8 cellular contexts compared by ENCODE assay signal in the genomic region with DNA sequence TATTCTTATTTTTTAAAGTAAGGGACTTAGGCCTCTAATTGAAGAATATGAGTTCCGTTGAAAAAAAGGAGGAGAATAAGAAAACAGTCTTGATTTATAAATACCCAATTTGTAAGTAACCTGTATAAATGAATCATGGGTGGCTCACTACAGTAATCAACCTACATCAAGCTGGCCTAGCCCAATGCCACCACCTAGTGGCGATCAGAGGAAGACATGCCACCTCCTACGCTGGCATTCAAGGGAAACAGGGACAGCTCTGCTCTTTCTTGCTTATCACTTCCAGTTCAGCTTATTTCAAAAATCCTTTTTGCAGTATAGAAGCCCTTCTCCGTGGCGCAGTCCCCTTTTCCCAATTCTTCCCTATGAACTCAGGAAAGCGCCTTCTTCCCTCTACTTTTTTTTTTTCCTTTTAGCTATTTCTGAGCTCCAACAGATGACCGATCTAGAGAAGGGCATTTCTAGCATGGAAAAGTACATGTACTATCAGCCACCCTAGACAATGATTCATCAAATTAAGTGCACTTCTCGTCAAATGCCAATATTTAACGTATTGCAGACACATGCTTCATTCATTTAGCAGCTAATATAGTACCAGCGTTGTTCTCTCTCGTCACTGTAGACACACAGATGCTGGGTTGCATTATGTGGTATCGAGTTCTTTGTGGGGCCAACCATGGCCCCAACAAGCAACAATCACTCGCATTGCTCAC. TPM values are rescaled to one million over a fixed set of nuclear protein-coding genes. Genes with fewer than 3 reads are reported as not detected.
DNase-seq lines count a peak whose midpoint lies in the region; ATAC-seq and TF ChIP-seq lines count a peak whose summit lies in the region.

No MANE protein-coding gene starts in this region.

- CTCF ChIA-PET in BJ (lab: Yijun Ruan, JAX): interaction anchor here (0.6 to 6.8 kb wide), 28 partner anchors 8 to 361 kb away, joined by 3 to 120 read pairs (median 5); no protein-coding TSS in a partner anchor

- POLR2A ChIA-PET in BJ (lab: Charles Lee): interaction anchor here (0.9 kb wide), 1 partner anchor 29 kb away, joined by 5 read pairs; no protein-coding TSS in a partner anchor

- H3K9me3 ChIP-seq in liver (ENCODE audit: control insufficient read depth in 4 of 4, low read length in 3 of 4): no peaks in the 10 kb centered on the region

- no peaks in the 10 kb centered on the region for H3K36me3 Mint-ChIP-seq in chondrocyte (ENCODE audit: low read depth)

- no peaks in the 10 kb centered on the region for H3K36me3 ChIP-seq in BJ (ENCODE audit: control insufficient read depth, insufficient read depth, low read length)
- no peaks in the 10 kb centered on the region for H3K36me3 ChIP-seq in liver (ENCODE audit: control insufficient read depth in 4 of 4, insufficient read depth in 3 of 4, low read depth in 1 of 4, low read length in 3 of 4)

- peak overlapping the region; percentile 45 for H3K4me3 Mint-ChIP-seq in chondrocyte (ENCODE audit: unreplicated experiment)

- peak; percentile 91 to 92 for TF ChIP-seq RAD21 in liver (IDR thresholded peaks at IDR 0.05)

- WGBS in liver: 44% methylated on average over 13 of the region's 13 CpGs

- peak overlapping the region; percentile 0 to 19 for H3K27ac ChIP-seq in liver (ENCODE audit: low read depth in 1 of 2, low read length in 2 of 2)

- peaks cover 36% of the 10 kb centered on the region for H3K4me1 Mint-ChIP-seq in chondrocyte (ENCODE audit: low read depth)

- peak overlapping the region; percentile 80 for H3K27ac Mint-ChIP-seq in chondrocyte (ENCODE audit: unreplicated experiment)

- no peak overlapping the region for H3K9ac ChIP-seq in liver (ENCODE audit: low read depth in 1 of 2, low read length in 2 of 2)

- no peaks in the 10 kb centered on the region for H3K27me3 Mint-ChIP-seq in chondrocyte (ENCODE audit: low read depth)

- ATAC-seq in GM19023 (IDR thresholded peaks at IDR 0.05; ENCODE audit: unreplicated experiment): peak; percentile 95
- ATAC-seq in HG03159 (IDR thresholded peaks at IDR 0.05; ENCODE audit: unreplicated experiment): peak; percentile 95

- peaks cover 0 to 14% (median 7%) of the 10 kb centered on the region in 4 donors for H3K4me1 ChIP-seq in liver (ENCODE audit: control insufficient read depth in 4 of 4, insufficient read depth in 4 of 4, low read length in 3 of 4)

- no peak overlapping the region for H3K4me3 ChIP-seq in BJ (ENCODE audit: low read depth, low read length)
- H3K4me3 ChIP-seq in liver (ENCODE audit: low read depth in 1 of 3, low read length in 3 of 3): no peak overlapping the region

- H3K9me3 Mint-ChIP-seq in chondrocyte (ENCODE audit: low read depth): no peaks in the 10 kb centered on the region

- TF ChIP-seq CTCF in BJ (IDR thresholded peaks at IDR 0.05; ENCODE audit: insufficient read depth, low read depth, low read length): peak; percentile 92
- peak; percentile 94 for TF ChIP-seq CTCF in chondrocyte (IDR thresholded peaks at IDR 0.05)
- peak; percentile 85 for TF ChIP-seq CTCF in liver (IDR thresholded peaks at IDR 0.05; ENCODE audit: low read depth, low read length, missing input control)

- H3K27me3 ChIP-seq in BJ (ENCODE audit: control insufficient read depth, insufficient read depth, low read length) (no peaks in the 10 kb centered on the region), liver (ENCODE audit: control insufficient read depth in 4 of 4, insufficient read depth in 4 of 4, low read length in 3 of 4) (no peaks in the 10 kb centered on the region)

- DNase-seq in BJ (ENCODE audit: low read depth) (peak; percentile 22), NCI-H2171 treated with DMSO at 0.1 percent for 48 hours (lab: John Stamatoyannopoulos, UW) (peak; percentile 84), chondrocyte (ENCODE audit: low spot score) (no peak)
- DNase-seq in activated CD4-positive, CD25-positive, alpha-beta regulatory T cell treated with anti-CD3 and anti-CD28 coated beads, Interleukin-2, amount 50 U/mL, for 16 hours (ENCODE audit: low read depth, low spot score): peak; percentile 4
- peak; percentile 35 for DNase-seq in stimulated activated CD8-positive, alpha-beta memory T cell treated with anti-CD3 and anti-CD28 coated beads, Interleukin-12 subunit alpha, Interleukin-12 subunit beta, amount 100 ng/mL, for 1 hour (ENCODE audit: low read depth)

TF ChIP-seq in liver, 16 proteins besides CTCF, POLR2A, EP300 and RAD21:
- TF ChIP-seq, protein P1, sequence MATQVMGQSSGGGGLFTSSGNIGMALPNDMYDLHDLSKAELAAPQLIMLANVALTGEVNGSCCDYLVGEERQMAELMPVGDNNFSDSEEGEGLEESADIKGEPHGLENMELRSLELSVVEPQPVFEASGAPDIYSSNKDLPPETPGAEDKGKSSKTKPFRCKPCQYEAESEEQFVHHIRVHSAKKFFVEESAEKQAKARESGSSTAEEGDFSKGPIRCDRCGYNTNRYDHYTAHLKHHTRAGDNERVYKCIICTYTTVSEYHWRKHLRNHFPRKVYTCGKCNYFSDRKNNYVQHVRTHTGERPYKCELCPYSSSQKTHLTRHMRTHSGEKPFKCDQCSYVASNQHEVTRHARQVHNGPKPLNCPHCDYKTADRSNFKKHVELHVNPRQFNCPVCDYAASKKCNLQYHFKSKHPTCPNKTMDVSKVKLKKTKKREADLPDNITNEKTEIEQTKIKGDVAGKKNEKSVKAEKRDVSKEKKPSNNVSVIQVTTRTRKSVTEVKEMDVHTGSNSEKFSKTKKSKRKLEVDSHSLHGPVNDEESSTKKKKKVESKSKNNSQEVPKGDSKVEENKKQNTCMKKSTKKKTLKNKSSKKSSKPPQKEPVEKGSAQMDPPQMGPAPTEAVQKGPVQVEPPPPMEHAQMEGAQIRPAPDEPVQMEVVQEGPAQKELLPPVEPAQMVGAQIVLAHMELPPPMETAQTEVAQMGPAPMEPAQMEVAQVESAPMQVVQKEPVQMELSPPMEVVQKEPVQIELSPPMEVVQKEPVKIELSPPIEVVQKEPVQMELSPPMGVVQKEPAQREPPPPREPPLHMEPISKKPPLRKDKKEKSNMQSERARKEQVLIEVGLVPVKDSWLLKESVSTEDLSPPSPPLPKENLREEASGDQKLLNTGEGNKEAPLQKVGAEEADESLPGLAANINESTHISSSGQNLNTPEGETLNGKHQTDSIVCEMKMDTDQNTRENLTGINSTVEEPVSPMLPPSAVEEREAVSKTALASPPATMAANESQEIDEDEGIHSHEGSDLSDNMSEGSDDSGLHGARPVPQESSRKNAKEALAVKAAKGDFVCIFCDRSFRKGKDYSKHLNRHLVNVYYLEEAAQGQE (IDR thresholded peaks at IDR 0.05): peak; percentile 35
- peak; percentile 35 for TF ChIP-seq YY1 (IDR thresholded peaks at IDR 0.05)
- no peak for TF ChIP-seq HNF4G (IDR thresholded peaks at IDR 0.05)
TF ChIP-seq in liver: peak in this region for 2.

RNA-seq across cellular contexts. Expression of a gene that starts 28.3 kb away (rescaled TPM):
- polyA plus RNA-seq in BJ (2011; rRNA removed) (1.1 and 1.4 TPM in 2 replicates), liver (10 to 100 TPM; 20.3 to 26.8 TPM)
- polyA minus RNA-seq in BJ (2011; rRNA and poly(A)+ RNA removed): 1.1 and 1.2 TPM in 2 replicates
- total RNA-seq in chondrocyte (4.5 to 7.2 TPM (median 6.6 TPM) in 3 replicates), liver (10 to 100 TPM in 1 of 2 donors, 1 to 10 TPM in 1; 6.3 to 30.3 TPM)
